9 cellular contexts compared by ENCODE assay signal in genomic region chr19:6801397-6802086, GRCh38. TPM values are rescaled to one million over a fixed set of nuclear protein-coding genes. Genes with fewer than 3 reads are reported as not detected.
A peak's percentile ranks its signal among the peaks of the same experiment; 100 is the strongest.
DNase-seq lines count a peak whose midpoint lies in the region; ATAC-seq, FAIRE-seq and TF ChIP-seq lines count a peak whose summit lies in the region.
"Had no signal": no experiment of that assay in that cellular context is flagged by ENCODE, and none has a peak within 500 bp of the region (broad histone marks: within the 10 kb centered on the region; RNA-seq: fewer than 3 reads in every experiment).

No MANE protein-coding gene starts in this region.

- no peak for FAIRE-seq in A549 (lab: Jason Lieb, UNC)

- TF ChIP-seq POLR2A in A549 (IDR thresholded peaks at IDR 0.05; ENCODE audit: low read length) (peak; percentile 8; the same call in 1 of the 2 replicates), GM19193 (IDR thresholded peaks at IDR 0.05; ENCODE audit: extremely low read depth, insufficient read depth, insufficient read length) (peak; percentile 69)

- peak overlapping the region; percentile 44 for H3K4me3 ChIP-seq in A549

- POLR2A ChIA-PET in A549 (lab: Yijun Ruan, JAX): interaction anchor here (0.6 to 3.3 kb wide), 10 partner anchors 10 to 1509 kb away, joined by 3 to 19 read pairs (median 5); partner anchors contain the start of genes GPR108, SH2D3A and TNFSF9

- H3K4me3 Mint-ChIP-seq in chondrocyte (ENCODE audit: unreplicated experiment) (peak overlapping the region; percentile 59), memory B cell (peak overlapping the region; percentile 85), mesothelial cell of epicardium (no peak overlapping the region)

- no peak for TF ChIP-seq RAD21 in A549 (conservative IDR thresholded peaks at IDR 0.05 in 1 of 2, IDR thresholded peaks at IDR 0.05 in 1 of 2)

- no peak for TF ChIP-seq CTCF in A549 (IDR thresholded peaks at IDR 0.05)
- TF ChIP-seq CTCF in chondrocyte (IDR thresholded peaks at IDR 0.05): no peak
- no peak for TF ChIP-seq CTCF in mesothelial cell of epicardium (IDR thresholded peaks at IDR 0.05; ENCODE audit: unreplicated experiment)

- H3K27ac Mint-ChIP-seq in chondrocyte (ENCODE audit: unreplicated experiment) (peak overlapping the region; percentile 96), memory B cell (peak overlapping the region; percentile 92), mesothelial cell of epicardium (no peak overlapping the region)
- H3K27ac Mint-ChIP-seq: nephron had no signal

- no peaks in the 10 kb centered on the region for H3K36me3 Mint-ChIP-seq in chondrocyte (ENCODE audit: low read depth)
- peaks cover 8% of the 10 kb centered on the region for H3K36me3 Mint-ChIP-seq in memory B cell
- H3K36me3 Mint-ChIP-seq in mesothelial cell of epicardium: peaks cover 6% of the 10 kb centered on the region

- 2% methylated on average over 14 of the region's 21 CpGs for WGBS in A549 (ENCODE audit: missing lambda C conversion rate)

- peak overlapping the region; percentile 92 to 100 for H3K27ac ChIP-seq in A549

- H3K4me2 ChIP-seq in A549: peak overlapping the region; percentile 92

- ATAC-seq in A549 (peak; percentile 78 to 90), memory B cell (ENCODE audit: low read depth) (peak; percentile 78)

- H3K4me1 ChIP-seq in A549: peaks cover 24% of the 10 kb centered on the region

- H3K4me1 Mint-ChIP-seq in chondrocyte (ENCODE audit: low read depth) (peaks cover 30% of the 10 kb centered on the region), memory B cell (peaks cover 49% of the 10 kb centered on the region), mesothelial cell of epicardium (peaks cover 2% of the 10 kb centered on the region)
- H3K4me1 Mint-ChIP-seq: nephron had no signal

- H3K27me3 Mint-ChIP-seq in chondrocyte (ENCODE audit: low read depth) (no peaks in the 10 kb centered on the region), memory B cell (no peaks in the 10 kb centered on the region), mesothelial cell of epicardium (ENCODE audit: low read depth) (no peaks in the 10 kb centered on the region)

- CTCF ChIA-PET in A549 (lab: Yijun Ruan, JAX): interaction anchor here (1.1 to 1.6 kb wide), 6 partner anchors 10 to 63 kb away, joined by 3 to 10 read pairs (median 5); partner anchors contain the start of genes GPR108 and VAV1

- DNase-seq in A549 (ENCODE audit: low read depth in 1 of 2, low spot score in 1 of 2) (peak; percentile 53 to 87), M059J (ENCODE audit: low read depth) (peak; percentile 8), chondrocyte (ENCODE audit: low spot score) (no peak), memory B cell (ENCODE audit: low spot score in 2 of 2) (peak; percentile 81 to 85), mesothelial cell of epicardium (ENCODE audit: low spot score in 2 of 2, unreplicated experiment in 2 of 2) (no peak)
- peak; percentile 73 for DNase-seq in activated CD4-positive, CD25-positive, alpha-beta regulatory T cell treated with anti-CD3 and anti-CD28 coated beads, Interleukin-2, amount 50 U/mL, for 72 hours
- peak; percentile 59 to 75 for DNase-seq in stimulated activated CD8-positive, alpha-beta memory T cell treated with anti-CD3 and anti-CD28 coated beads, Interleukin-4, amount 100 ng/mL, for 4 hours (ENCODE audit: low read depth in 2 of 2, low spot score in 1 of 2)

- H3K9me3 ChIP-seq in A549: no peaks in the 10 kb centered on the region

- no peaks in the 10 kb centered on the region for H3K9me3 Mint-ChIP-seq in chondrocyte (ENCODE audit: low read depth)
- no peaks in the 10 kb centered on the region for H3K9me3 Mint-ChIP-seq in memory B cell
- peaks cover 22% of the 10 kb centered on the region for H3K9me3 Mint-ChIP-seq in mesothelial cell of epicardium

- no peak for TF ChIP-seq EP300 in A549 (IDR thresholded peaks at IDR 0.05)

TF ChIP-seq in A549, 52 proteins besides CTCF, POLR2A, EP300 and RAD21:
- TF ChIP-seq E2F6 (IDR thresholded peaks at IDR 0.05; ENCODE audit: borderline replicate concordance, low read depth) (0 out of 2 replicates have a peak, but pooled peaks have one; percentile 30), CHD2 (IDR thresholded peaks at IDR 0.05; ENCODE audit: low read length, partially characterized antibody) (peak; percentile 25), JUN (IDR thresholded peaks at IDR 0.05) (peak in 1 of 2 experiments; percentile 16; a peak in 1 of 5 replicates), RARB (CRISPR knock-in tag; IDR thresholded peaks at IDR 0.05) (peak; percentile 17; the same call in 1 of the 2 replicates), KDM1A (IDR thresholded peaks at IDR 0.05; ENCODE audit: low read depth) (no peak), ZFP36 (IDR thresholded peaks at IDR 0.05; ENCODE audit: borderline replicate concordance, partially characterized antibody) (peak; percentile 52), GATA3 (IDR thresholded peaks at IDR 0.05; ENCODE audit: borderline replicate concordance) (no peak)

RNA-seq across cellular contexts. Expression of gene VAV1, which starts 29.0 kb away (rescaled TPM):
- polyA plus RNA-seq in A549 (2011; rRNA removed): 5.6 and 6.7 TPM in 2 replicates
- 4.7 and 5.4 TPM in 2 replicates for polyA plus RNA-seq in A549 (2012; cell fraction: cytosol; rRNA removed)
- polyA plus RNA-seq in A549 (2012; cell fraction: nucleus; rRNA removed): 4.2 and 5.6 TPM in 2 replicates
- 7.5 to 9.5 TPM (median 8.5 TPM) in 3 replicates for polyA plus RNA-seq in A549 (2017; fragmentation: RNase III; extraction: RNeasy Plus Mini Kit Qiagen cat#74134 plus additional on column Dnase treatment)
- 9.2 and 10.9 TPM in 2 replicates for polyA minus RNA-seq in A549 (2011; rRNA and poly(A)+ RNA removed)
- total RNA-seq in M059J (2014; rRNA removed; shearing (Covaris generic)): not detected in 2 replicates
- not detected in 3 replicates for total RNA-seq in chondrocyte
- total RNA-seq in mesothelial cell of epicardium: not detected in 3 replicates

RNA-seq across cellular contexts. Expression of gene SH2D3A, which starts 34.3 kb away (rescaled TPM):
- polyA plus RNA-seq in A549 (2011; rRNA removed) (6.5 and 6.7 TPM in 2 replicates), A549 (2017; fragmentation: RNase III; extraction: RNeasy Plus Mini Kit Qiagen cat#74134 plus additional on column Dnase treatment) (9.3 to 11.4 TPM (median 10.0 TPM) in 3 replicates)
- 12.1 and 15.6 TPM in 2 replicates for polyA plus RNA-seq in A549 (2012; cell fraction: cytosol; rRNA removed)
- polyA plus RNA-seq in A549 (2012; cell fraction: nucleus; rRNA removed): 31.6 and 41.7 TPM in 2 replicates
- polyA minus RNA-seq in A549 (2011; rRNA and poly(A)+ RNA removed): 7.8 and 8.7 TPM in 2 replicates
- not detected in 2 replicates for total RNA-seq in M059J (2014; rRNA removed; shearing (Covaris generic))
- total RNA-seq in chondrocyte (0.41 to 0.52 TPM in 2 of 3 replicates, not detected in the other), mesothelial cell of epicardium (13.3 to 13.9 TPM (median 13.4 TPM) in 3 replicates)

Comparison
In these comparisons a context has a peak if more than half of its experiments do, and no peak if none do; other contexts are left out.
1. DNase-seq: peak in A549 (2 of 2), M059J (single experiment), activated CD4-positive, CD25-positive, alpha-beta regulatory T cell treated with anti-CD3 and anti-CD28 coated beads, Interleukin-2, amount 50 U/mL, for 72 hours (single experiment), memory B cell (2 of 2) and stimulated activated CD8-positive, alpha-beta memory T cell treated with anti-CD3 and anti-CD28 coated beads, Interleukin-4, amount 100 ng/mL, for 4 hours (2 of 2); none in chondrocyte (single experiment) and mesothelial cell of epicardium (0 of 2).